ENCODE assay signal across 8 cellular contexts in genomic region chr17:63919311-63919723, GRCh38. TPM values are rescaled to one million over a fixed set of nuclear protein-coding genes. Genes with fewer than 3 reads are reported as not detected.
A peak's percentile ranks its signal among the peaks of the same experiment; 100 is the strongest.
DNase-seq lines count a peak whose midpoint lies in the region; ATAC-seq and TF ChIP-seq lines count a peak whose summit lies in the region.

No MANE protein-coding gene starts in this region.

- no peaks in the 10 kb centered on the region for H3K36me3 ChIP-seq in right lobe of liver

- DNase-seq in DMS 273 (lab: John Stamatoyannopoulos, UW; ENCODE audit: unreplicated experiment) (peak; percentile 74), NCI-H1105 (lab: John Stamatoyannopoulos, UW) (peak; percentile 20), cardiac fibroblast (ENCODE audit: low read depth in 2 of 2) (peak; percentile 69 to 76), right lobe of liver (peak in 1 of 3 donors; percentile 46)
- DNase-seq in activated CD4-positive, CD25-positive, alpha-beta regulatory T cell (lab: John Stamatoyannopoulos, UW) = peak; percentile 37 to 52 (median 41)
- DNase-seq in stimulated activated CD8-positive, alpha-beta memory T cell treated with anti-CD3 and anti-CD28 coated beads, Interleukin-12 subunit alpha, Interleukin-12 subunit beta, amount 100 ng/mL, for 1 hour (ENCODE audit: low read depth) = peak; percentile 59

- H3K4me3 ChIP-seq in cardiac fibroblast (replicated peaks in 1 of 2; ENCODE audit: low read depth in 2 of 2, low read length in 2 of 2) (no peak overlapping the region), right lobe of liver (no peak overlapping the region)

- no peak overlapping the region for H3K27ac ChIP-seq in right lobe of liver

- H3K27me3 ChIP-seq in right lobe of liver = no peaks in the 10 kb centered on the region

- intact Hi-C loops in right lobe of liver (cut with DNase I) = loop anchor here in 1 of 2 donors (10.0 kb wide), 1 partner anchor 215 kb away; the partner anchor contains the start of gene ERN1

- 33% methylated on average over 7 of the region's 8 CpGs for WGBS in right lobe of liver (ENCODE audit: insufficient coverage, low coverage, low lambda C conversion rate, missing lambda C conversion rate)

- TF ChIP-seq POLR2A in right lobe of liver (IDR thresholded peaks at IDR 0.05) = no peak

- no peaks in the 10 kb centered on the region for H3K9me3 ChIP-seq in right lobe of liver

- no peaks in the 10 kb centered on the region for H3K4me1 ChIP-seq in right lobe of liver

- peak; percentile 55 for ATAC-seq in GM21619 (IDR thresholded peaks at IDR 0.05; ENCODE audit: unreplicated experiment)
- ATAC-seq in right lobe of liver = peak; percentile 84 to 96 (median 88)
- ATAC-seq in GM19035 (IDR thresholded peaks at IDR 0.05; ENCODE audit: unreplicated experiment) = no peak

- TF ChIP-seq CTCF in cardiac fibroblast (IDR thresholded peaks at IDR 0.05; ENCODE audit: low read depth, low read length) = peak; percentile 94
- peak; percentile 83 to 92 (median 90) for TF ChIP-seq CTCF in right lobe of liver (IDR thresholded peaks at IDR 0.05)

RNA-seq across cellular contexts. Expression of gene GH1, which starts 0.7 kb away (rescaled TPM):
- not detected for total RNA-seq in right lobe of liver

RNA-seq across cellular contexts. Expression of gene CSHL1, which starts 8.3 kb away (rescaled TPM):
- not detected for total RNA-seq in right lobe of liver

RNA-seq across cellular contexts. Expression of gene CD79B, which starts 12.8 kb away (rescaled TPM):
- total RNA-seq in right lobe of liver = 1 to 10 TPM in 2 of 6 experiments, under 1 TPM in 4; 0.62 to 2.2 (median 0.92) TPM

RNA-seq across cellular contexts. Expression of gene CSH1, which starts 22.9 kb away (rescaled TPM):
- total RNA-seq in right lobe of liver = not detected

RNA-seq across cellular contexts. Expression of gene GH2, which starts 37.6 kb away (rescaled TPM):
- total RNA-seq in right lobe of liver = not detected
